Comparison of ENCODE assay signal across 21 cellular contexts in the genomic region with DNA sequence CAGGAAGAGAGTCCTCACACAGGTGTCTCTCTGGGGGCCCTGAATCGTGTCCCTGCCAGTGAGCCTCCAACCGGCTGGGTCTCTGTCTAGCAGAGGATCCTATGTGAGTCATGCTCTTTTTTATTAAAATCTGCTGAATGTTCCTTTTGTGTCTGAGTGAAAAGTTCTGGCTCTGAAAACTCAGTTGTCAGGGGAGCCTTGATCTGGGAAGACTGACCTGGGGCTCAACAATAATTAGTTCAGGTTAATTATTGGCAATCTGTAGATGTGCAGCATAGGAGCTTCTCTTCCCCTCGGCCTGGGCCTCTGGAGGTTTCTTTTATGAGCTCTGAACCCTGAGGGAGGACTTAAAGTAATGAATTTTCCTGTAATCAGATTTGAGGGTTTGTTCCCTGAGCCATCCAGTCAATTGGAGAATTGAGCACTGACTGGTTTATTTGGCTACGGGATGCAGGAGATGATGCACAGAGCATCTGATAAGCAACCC. TPM values are rescaled to one million over a fixed set of nuclear protein-coding genes. Genes with fewer than 3 reads are reported as not detected.
A peak's percentile ranks its signal among the peaks of the same experiment; 100 is the strongest.
DNase-seq lines count a peak whose midpoint lies in the region; TF ChIP-seq lines count a peak whose summit lies in the region.
"Had no signal": no experiment of that assay in that cellular context is flagged by ENCODE, and none has a peak within 500 bp of the region (broad histone marks: within the 10 kb centered on the region; RNA-seq: fewer than 3 reads in every experiment).

No MANE protein-coding gene starts in this region.

- H3K36me3 Mint-ChIP-seq in type B pancreatic cell, result no peaks in the 10 kb centered on the region
- H3K36me3 Mint-ChIP-seq in CD14-positive monocyte, result no peaks in the 10 kb centered on the region
- H3K36me3 Mint-ChIP-seq: activated naive CD4-positive, alpha-beta T cell treated with anti-CD3 and anti-CD28 coated beads, Interleukin-2, amount 50 U/mL, for 24 hours; CD8-positive, alpha-beta T cell had no signal

- H3K9me3 ChIP-seq in breast epithelium (no peaks in the 10 kb centered on the region), mammary epithelial cell (replicated peaks; ENCODE audit: insufficient read depth, low read length) (no peaks in the 10 kb centered on the region)
- H3K9me3 ChIP-seq: esophagus squamous epithelium, MG63, Peyer's patch, stomach, upper lobe of right lung had no signal

- no peak overlapping the region for H3K4me3 Mint-ChIP-seq in type B pancreatic cell
- H3K4me3 Mint-ChIP-seq in CD14-positive monocyte, result no peak overlapping the region
- H3K4me3 Mint-ChIP-seq: activated naive CD4-positive, alpha-beta T cell treated with anti-CD3 and anti-CD28 coated beads, Interleukin-2, amount 50 U/mL, for 24 hours; activated T-cell treated with anti-CD3 and anti-CD28 coated beads, Interleukin-2, amount 50 U/mL, for 24 hours; CD8-positive, alpha-beta T cell had no signal

- BruUV-seq in mammary epithelial cell (replicated peaks; lab: Mats Ljungman, UMichigan), result no TSS peak

- H3K4me1 Mint-ChIP-seq in type B pancreatic cell (ENCODE audit: unreplicated experiment) (peaks cover 35% of the 10 kb centered on the region), CD14-positive monocyte (peaks cover 5% of the 10 kb centered on the region)

- peaks cover 29% of the 10 kb centered on the region for H3K27me3 Mint-ChIP-seq in type B pancreatic cell
- H3K27me3 Mint-ChIP-seq in CD14-positive monocyte (ENCODE audit: low read depth in 3 of 3), result no peaks in the 10 kb centered on the region
- H3K27me3 Mint-ChIP-seq: activated naive CD4-positive, alpha-beta T cell treated with anti-CD3 and anti-CD28 coated beads, Interleukin-2, amount 50 U/mL, for 24 hours had no signal

- H3K9me3 Mint-ChIP-seq in type B pancreatic cell (no peaks in the 10 kb centered on the region), CD14-positive monocyte (no peaks in the 10 kb centered on the region)
- H3K9me3 Mint-ChIP-seq: activated naive CD4-positive, alpha-beta T cell treated with anti-CD3 and anti-CD28 coated beads, Interleukin-2, amount 50 U/mL, for 24 hours; activated T-cell treated with anti-CD3 and anti-CD28 coated beads, Interleukin-2, amount 50 U/mL, for 24 hours; CD8-positive, alpha-beta T cell had no signal

- dilution Hi-C loops in mammary epithelial cell (cut with HindIII; ENCODE audit: low sequenced_read_pairs), result no loop called here

- H3K27ac ChIP-seq in breast epithelium (peak overlapping the region; percentile 3 to 33), mammary epithelial cell (ENCODE audit: insufficient read depth, low read depth, low read length) (no peak overlapping the region)
- H3K27ac ChIP-seq: esophagus squamous epithelium, Peyer's patch, stomach, upper lobe of right lung had no signal

- in situ Hi-C loops in mammary epithelial cell (cut with MboI; ENCODE audit: low sequenced_read_pairs in 2 of 2), result no loop called here

- H3K27me3 ChIP-seq in breast epithelium (no peaks in the 10 kb centered on the region), mammary epithelial cell (ENCODE audit: insufficient read depth, low read length) (no peaks in the 10 kb centered on the region)
- H3K27me3 ChIP-seq: MG63, Peyer's patch, stomach, upper lobe of right lung had no signal

- H2AFZ ChIP-seq in mammary epithelial cell (ENCODE audit: low read depth, low read length), result no peak overlapping the region

- H3K27ac Mint-ChIP-seq in type B pancreatic cell (peak overlapping the region; percentile 11), CD14-positive monocyte (no peak overlapping the region)
- H3K27ac Mint-ChIP-seq: activated naive CD4-positive, alpha-beta T cell treated with anti-CD3 and anti-CD28 coated beads, Interleukin-2, amount 50 U/mL, for 24 hours; activated T-cell treated with anti-CD3 and anti-CD28 coated beads, Interleukin-2, amount 50 U/mL, for 24 hours; CD8-positive, alpha-beta T cell had no signal

- H3K4me1 ChIP-seq in breast epithelium (no peaks in the 10 kb centered on the region), mammary epithelial cell (ENCODE audit: insufficient read depth, low read length) (no peaks in the 10 kb centered on the region)
- H3K4me1 ChIP-seq: esophagus squamous epithelium, Peyer's patch, stomach had no signal

- intact Hi-C loops in breast epithelium (cut with DNase I; ENCODE audit: low total_unique reads), result no loop called here
- intact Hi-C loops in mammary epithelial cell (cut with micrococcal nuclease), result no loop called here
- intact Hi-C loops in CD14-positive monocyte (cut with micrococcal nuclease), result no loop called here

- H3K79me2 ChIP-seq in mammary epithelial cell (ENCODE audit: insufficient read depth, low read length), result no peaks in the 10 kb centered on the region

- no peak overlapping the region for H3K9ac ChIP-seq in mammary epithelial cell (ENCODE audit: insufficient read depth, low read length)

- CTCF ChIA-PET in mammary epithelial cell (lab: Charles Lee; ENCODE audit: low non-redundant PET), result interaction anchor here (0.7 kb wide), 1 partner anchor 126 kb away, joined by 8 read pairs; no protein-coding TSS in a partner anchor

- no peak overlapping the region for H3K4me2 ChIP-seq in mammary epithelial cell (ENCODE audit: insufficient read depth, low read depth, low read length)

- DNase-seq in breast epithelium (ENCODE audit: low spot score in 2 of 2), result no peak
- no peak for DNase-seq in mammary epithelial cell
- peak; percentile 92 for DNase-seq in SK-N-DZ (ENCODE audit: low spot score)
- DNase-seq in kidney glomerular epithelial cell (lab: John Stamatoyannopoulos, UW), result peak; percentile 38
- DNase-seq in type B pancreatic cell (ENCODE audit: extremely low spot score, unreplicated experiment), result no peak
- no peak for DNase-seq in CD14-positive monocyte (ENCODE audit: low spot score)
- no peak for DNase-seq in NCI-H2107 treated with DMSO at 0.1 percent for 48 hours (lab: John Stamatoyannopoulos, UW; ENCODE audit: unreplicated experiment)
- DNase-seq in SHP77 (lab: John Stamatoyannopoulos, UW), result no peak
- DNase-seq: ACHN; activated CD4-positive, alpha-beta T cell treated with anti-CD3 and anti-CD28 coated beads, Interleukin-2, amount 50 U/mL, for 4 hours; activated T-cell treated with anti-CD3 and anti-CD28 coated beads, Interleukin-2, amount 50 U/mL, for 24 hours; CD8-positive, alpha-beta T cell; esophagus squamous epithelium; head of caudate nucleus; mesendoderm; MG63; NCI-H2029 treated with DMSO at 0.1 percent for 48 hours; Peyer's patch; stomach; upper lobe of right lung had no signal

- no peak for TF ChIP-seq CTCF in breast epithelium (IDR thresholded peaks at IDR 0.05)
- TF ChIP-seq CTCF in mammary epithelial cell (conservative IDR thresholded peaks at IDR 0.05 in 1 of 2, IDR thresholded peaks at IDR 0.05 in 1 of 2; ENCODE audit: extremely low read depth in 1 of 2, insufficient read depth in 1 of 2, low read depth in 1 of 2, low read length in 2 of 2), result no peak
- no peak for TF ChIP-seq CTCF in type B pancreatic cell (conservative IDR thresholded peaks at IDR 0.05)
- TF ChIP-seq CTCF in CD14-positive monocyte (IDR thresholded peaks at IDR 0.05), result no peak

- H3K36me3 ChIP-seq in breast epithelium, result no peaks in the 10 kb centered on the region
- no peaks in the 10 kb centered on the region for H3K36me3 ChIP-seq in mammary epithelial cell (ENCODE audit: insufficient read depth, low read length)
- H3K36me3 ChIP-seq: esophagus squamous epithelium, MG63, Peyer's patch, stomach, upper lobe of right lung had no signal

- H4K20me1 ChIP-seq in mammary epithelial cell (ENCODE audit: insufficient read depth, low read length), result no peaks in the 10 kb centered on the region

- 13% methylated on average over 4 of the region's 4 CpGs for WGBS in mammary epithelial cell (ENCODE audit: low coverage, missing lambda C conversion rate)

- no peak for TF ChIP-seq POLR2A in breast epithelium (IDR thresholded peaks at IDR 0.05)

- H3K4me3 ChIP-seq in breast epithelium (no peak overlapping the region), mammary epithelial cell (replicated peaks in 1 of 3; ENCODE audit: insufficient read depth in 1 of 3, low read depth in 2 of 3, low read length in 3 of 3) (no peak overlapping the region)
- H3K4me3 ChIP-seq: esophagus squamous epithelium, MG63, Peyer's patch, stomach, upper lobe of right lung had no signal

RNA-seq across cellular contexts. Expression of a gene that starts 45.2 kb away (rescaled TPM):
- total RNA-seq in breast epithelium, result 10 to 100 TPM; 30.2 to 44.5 (median 40.3) TPM
- 10 to 100 TPM; 42.1 to 56.5 TPM for total RNA-seq in mammary epithelial cell
- polyA plus RNA-seq in mammary epithelial cell, result 39.1 TPM
- polyA minus RNA-seq in mammary epithelial cell, result 41.3 TPM
- polyA plus RNA-seq in SK-N-DZ (2014; cell fraction: cytosol; rRNA removed), result 17.6 and 17.8 TPM in 2 replicates
- 11.7 and 14.0 TPM in 2 replicates for polyA plus RNA-seq in SK-N-DZ (2014; cell fraction: nucleus; rRNA removed)
- total RNA-seq in type B pancreatic cell (ENCODE audit: low replicate concordance), result 35.3 and 45.7 TPM in 2 replicates
- polyA plus RNA-seq in CD14-positive monocyte, result 10 to 100 TPM; 23.6 to 25.5 TPM

RNA-seq across cellular contexts. Expression of a gene that starts 45.5 kb away (rescaled TPM):
- total RNA-seq in breast epithelium (100 to 1,000 TPM in 1 of 3 donors, 10 to 100 TPM in 2; 86.3 to 121 (median 92.9) TPM), mammary epithelial cell (100 to 1,000 TPM in 1 of 2 donors, 10 to 100 TPM in 1; 62.0 to 164 TPM), type B pancreatic cell (ENCODE audit: low replicate concordance) (133 and 137 TPM in 2 replicates)
- polyA plus RNA-seq in mammary epithelial cell (197 TPM), CD14-positive monocyte (100 to 1,000 TPM; 421 to 443 TPM)
- polyA minus RNA-seq in mammary epithelial cell, result 91.6 TPM
- polyA plus RNA-seq in SK-N-DZ (2014; cell fraction: cytosol; rRNA removed), result 69.1 and 123 TPM in 2 replicates
- polyA plus RNA-seq in SK-N-DZ (2014; cell fraction: nucleus; rRNA removed), result 48.6 and 81.7 TPM in 2 replicates

Comparison
In these comparisons a context has a peak if more than half of its experiments do, and no peak if none do; other contexts are left out.
1. DNase-seq: peak in SK-N-DZ (single experiment) and kidney glomerular epithelial cell (single experiment); none in breast epithelium (0 of 2), mammary epithelial cell (single experiment), type B pancreatic cell (single experiment), CD14-positive monocyte (single experiment), NCI-H2107 treated with DMSO at 0.1 percent for 48 hours (single experiment) and SHP77 (0 of 2).